ENCODE assay signal across 36 cellular contexts in the genomic region with DNA sequence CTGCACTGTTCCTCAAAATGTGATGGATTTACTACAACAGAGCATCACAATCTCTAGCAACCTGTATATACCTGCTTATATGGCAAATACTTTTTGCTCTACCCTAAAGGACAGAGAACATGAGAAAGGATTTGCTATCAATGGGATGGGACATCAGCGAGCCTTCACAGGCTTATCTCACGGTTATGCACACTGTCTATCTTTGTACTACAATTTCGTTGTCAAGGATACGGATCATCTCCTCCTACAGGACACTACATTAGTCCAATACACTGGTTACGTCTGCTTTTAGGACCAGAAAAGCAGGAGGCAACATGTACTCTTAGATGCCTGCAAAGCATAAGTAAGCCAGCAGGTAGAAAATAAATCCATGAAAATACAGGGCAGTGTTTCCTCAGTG. TPM values are rescaled to one million over a fixed set of nuclear protein-coding genes. Genes with fewer than 3 reads are reported as not detected.
"Had no signal": no experiment of that assay in that cellular context is flagged by ENCODE, and none has a peak within 500 bp of the region (broad histone marks: within the 10 kb centered on the region; RNA-seq: fewer than 3 reads in every experiment).

No MANE protein-coding gene starts in this region.

- H3K4me2 ChIP-seq: hepatocyte had no signal

- H3K27ac ChIP-seq: dorsolateral prefrontal cortex, epithelial cell of prostate, esophagus muscularis mucosa, foreskin keratinocyte, gastroesophageal sphincter, heart left ventricle, hepatocyte, left lung, prostate gland, right atrium auricular region, sigmoid colon, stomach, thyroid gland, vagina had no signal

- H3K4me3 ChIP-seq: dorsolateral prefrontal cortex, esophagus muscularis mucosa, gastroesophageal sphincter, heart left ventricle, hepatocyte, left lung, prostate gland, right atrium auricular region, sigmoid colon, stomach, thyroid gland, vagina had no signal

- ATAC-seq: foreskin keratinocyte; gastroesophageal sphincter; heart left ventricle; left cardiac atrium; left lung; naive thymus-derived CD4-positive, alpha-beta T cell; stimulated activated effector memory CD8-positive, alpha-beta T cell treated with anti-CD3 and anti-CD28 coated beads, Interleukin-12 subunit alpha, Interleukin-12 subunit beta, amount 100 ng/mL, for 72 hours had no signal

- H3K36me3 ChIP-seq: gastroesophageal sphincter, prostate gland, sigmoid colon, thyroid gland, vagina had no signal

- H3K9me3 ChIP-seq: esophagus muscularis mucosa, gastroesophageal sphincter, heart left ventricle, left lung, prostate gland, right atrium auricular region, sigmoid colon, stomach, thyroid gland, vagina had no signal

- DNase-seq: dorsolateral prefrontal cortex; effector CD8-positive, alpha-beta T cell; endodermal cell; foreskin keratinocyte; heart left ventricle; left cardiac atrium; left lung; mesenchymal stem cell; naive thymus-derived CD4-positive, alpha-beta T cell; nephron progenitor cell; nucleus accumbens; sigmoid colon; stimulated activated CD4-positive, alpha-beta T cell treated with anti-CD3 and anti-CD28 coated beads, Interleukin-2, amount 100 ng/mL, for 24 hours; stimulated activated CD4-positive, alpha-beta T cell treated with anti-CD3 and anti-CD28 coated beads, Interleukin-4, amount 100 ng/mL, for 24 hours; stimulated activated naive CD4-positive, alpha-beta T cell treated with Interleukin-2 at 50 U/mL for 16 hours; stomach; thyroid gland; trophoblast cell had no signal

- H2AFZ ChIP-seq: hepatocyte had no signal

- H3K27me3 ChIP-seq: dorsolateral prefrontal cortex, esophagus muscularis mucosa, foreskin keratinocyte, gastroesophageal sphincter, heart left ventricle, hepatocyte, left lung, right atrium auricular region, sigmoid colon, stomach, thyroid gland, vagina had no signal

- H3K4me1 ChIP-seq: prostate gland had no signal

RNA-seq across cellular contexts. Expression of a gene that starts 59.4 kb away (rescaled TPM):
- total RNA-seq: dorsolateral prefrontal cortex; endodermal cell; esophagus muscularis mucosa; fibroblast of lung; foreskin keratinocyte; gastroesophageal sphincter; heart left ventricle; hepatocyte; kidney epithelial cell; left cardiac atrium; left lung; lower leg skin; lung microvascular endothelial cell; mesothelial cell of epicardium; mucosa of gallbladder; naive thymus-derived CD4-positive, alpha-beta T cell; osteocyte; prostate gland; right atrium auricular region; sigmoid colon; skeletal muscle tissue; stomach; subcutaneous adipose tissue; thyroid gland; ureter; vagina had no signal
- polyA plus RNA-seq: fibroblast of lung; foreskin keratinocyte; heart left ventricle; hepatocyte; naive thymus-derived CD4-positive, alpha-beta T cell; sigmoid colon; stomach had no signal
